24 cellular contexts compared by ENCODE assay signal in genomic region chr1:160553778-160554177, GRCh38. TPM values are rescaled to one million over a fixed set of nuclear protein-coding genes. Genes with fewer than 3 reads are reported as not detected.
DNase-seq lines count a peak whose midpoint lies in the region; ATAC-seq and TF ChIP-seq lines count a peak whose summit lies in the region.
"Had no signal": no experiment of that assay in that cellular context is flagged by ENCODE, and none has a peak within 500 bp of the region (broad histone marks: within the 10 kb centered on the region; RNA-seq: fewer than 3 reads in every experiment).

No MANE protein-coding gene starts in this region.

- peak overlapping the region; percentile 18 for H3K27ac Mint-ChIP-seq in CD8-positive, alpha-beta T cell
- no peak overlapping the region for H3K27ac Mint-ChIP-seq in T-helper 17 cell
- peak overlapping the region in 4 of 6 donors; percentile 15 to 91 (median 55) for H3K27ac Mint-ChIP-seq in naive B cell
- H3K27ac Mint-ChIP-seq: CD4-positive, alpha-beta T cell had no signal

- H3K27ac ChIP-seq in BLaER1, result peak overlapping the region; percentile 23; the same call in 1 of the 2 replicates
- no peak overlapping the region for H3K27ac ChIP-seq in CD8-positive, alpha-beta T cell (ENCODE audit: low read depth, low read length)
- H3K27ac ChIP-seq in esophagus squamous epithelium, result no peak overlapping the region

- H3K36me3 ChIP-seq in BLaER1 (peaks cover 19% of the 10 kb centered on the region), esophagus squamous epithelium (no peaks in the 10 kb centered on the region)
- peaks cover 15% of the 10 kb centered on the region for H3K36me3 ChIP-seq in CD8-positive, alpha-beta T cell (ENCODE audit: insufficient read depth, low read length)

- intact Hi-C loops in CD8-positive, alpha-beta T cell (cut with DNase I, micrococcal nuclease), result loop anchor here in 1 of 2 experiments (5.0 kb wide), 1 partner anchor 34 kb away; no protein-coding TSS in a partner anchor
- intact Hi-C loops in esophagus squamous epithelium (cut with DNase I), result no loop called here

- DNase-seq in CD8-positive, alpha-beta T cell, result no peak
- DNase-seq in T-helper 17 cell (no peak), naive B cell (no peak), NK-92 (lab: John Stamatoyannopoulos, UW; ENCODE audit: unreplicated experiment) (no peak), esophagus squamous epithelium (lab: John Stamatoyannopoulos, UW) (no peak), NCI-H1436 treated with DMSO at 0.1 percent for 48 hours (lab: John Stamatoyannopoulos, UW) (no peak)
- DNase-seq: ACHN; AML-193; CD4-positive, alpha-beta T cell; DND-41; GF-D8; HCEC 1CT; MV-4-11; NCI-H1417 treated with DMSO at 0.1 percent for 48 hours; NCI-H2029; NCI-H2171; NCI-H446; NCI-H69; NK-92 treated with Interleukin-12 subunit alpha and Interleukin-12 subunit beta, amount 100 ng/mL, for 24 hours; OCI-M1; SHP77 treated with DMSO at 0.1 percent for 48 hours had no signal

- no peak for ATAC-seq in CD8-positive, alpha-beta T cell
- ATAC-seq in T-helper 17 cell (no peak), naive B cell (ENCODE audit: low read depth in 2 of 2) (no peak)
- ATAC-seq: SK-N-SH treated with all-trans-retinoic acid at 6 μM for 48 hours had no signal

- no peak for TF ChIP-seq CTCF in CD8-positive, alpha-beta T cell (IDR thresholded peaks at IDR 0.05)
- TF ChIP-seq CTCF in esophagus squamous epithelium (IDR thresholded peaks at IDR 0.05), result no peak

- POLR2A ChIA-PET in CD8-positive, alpha-beta T cell (lab: Charles Lee), result interaction anchor here (1.3 to 1.9 kb wide), 4 partner anchors 10 to 25 kb away, joined by 3 to 5 read pairs (median 4); no protein-coding TSS in a partner anchor

- H4K20me1 ChIP-seq in BLaER1, result no peaks in the 10 kb centered on the region

- no peak overlapping the region for H3K4me3 Mint-ChIP-seq in CD8-positive, alpha-beta T cell
- H3K4me3 Mint-ChIP-seq in T-helper 17 cell (peak overlapping the region; percentile 36), naive B cell (no peak overlapping the region)
- H3K4me3 Mint-ChIP-seq: CD4-positive, alpha-beta T cell had no signal

- WGBS in esophagus squamous epithelium, 2 donors, result 69 to 73% methylated on average over 4 of the region's 4 CpGs

- H3K27me3 ChIP-seq in BLaER1 (no peaks in the 10 kb centered on the region), esophagus squamous epithelium (peaks cover 0 to 8% (median 0%) of the 10 kb centered on the region in 4 donors)
- H3K27me3 ChIP-seq in CD8-positive, alpha-beta T cell (ENCODE audit: insufficient read depth, low read length), result no peaks in the 10 kb centered on the region

- H3K4me1 ChIP-seq in BLaER1 (peaks cover 51% of the 10 kb centered on the region), esophagus squamous epithelium (no peaks in the 10 kb centered on the region)
- peaks cover 12% of the 10 kb centered on the region for H3K4me1 ChIP-seq in CD8-positive, alpha-beta T cell (ENCODE audit: insufficient read depth, low read length)

- H3K27me3 Mint-ChIP-seq in CD8-positive, alpha-beta T cell (ENCODE audit: low read depth), result no peaks in the 10 kb centered on the region
- no peaks in the 10 kb centered on the region for H3K27me3 Mint-ChIP-seq in T-helper 17 cell
- H3K27me3 Mint-ChIP-seq in naive B cell, result no peaks in the 10 kb centered on the region
- H3K27me3 Mint-ChIP-seq: CD4-positive, alpha-beta T cell had no signal

- peaks cover 50% of the 10 kb centered on the region for H3K4me1 Mint-ChIP-seq in CD8-positive, alpha-beta T cell (ENCODE audit: low read depth)
- H3K4me1 Mint-ChIP-seq in T-helper 17 cell (peaks cover 29% of the 10 kb centered on the region), naive B cell (peaks cover 53 to 72% (median 68%) of the 10 kb centered on the region in 3 donors)

- no peaks in the 10 kb centered on the region for H3K9me3 Mint-ChIP-seq in CD8-positive, alpha-beta T cell
- H3K9me3 Mint-ChIP-seq in naive B cell, result peaks cover 0 to 4% (median 0%) of the 10 kb centered on the region in 7 donors
- H3K9me3 Mint-ChIP-seq: CD4-positive, alpha-beta T cell had no signal

- H3K9me3 ChIP-seq in BLaER1, result peaks cover 12% of the 10 kb centered on the region
- no peaks in the 10 kb centered on the region for H3K9me3 ChIP-seq in CD8-positive, alpha-beta T cell (ENCODE audit: low read length)
- H3K9me3 ChIP-seq in T-helper 17 cell (ENCODE audit: control insufficient read depth, low read length, poor library complexity, severe bottlenecking), result no peaks in the 10 kb centered on the region
- no peaks in the 10 kb centered on the region for H3K9me3 ChIP-seq in esophagus squamous epithelium

- CTCF ChIA-PET in CD8-positive, alpha-beta T cell (lab: Charles Lee), result interaction anchor here (0.6 to 20.0 kb wide), 9 partner anchors 10 to 177 kb away, joined by 3 to 232 read pairs (median 4); partner anchors contain the start of gene SLAMF6

- H3K4me3 ChIP-seq in BLaER1, result no peak overlapping the region
- no peak overlapping the region for H3K4me3 ChIP-seq in CD8-positive, alpha-beta T cell (ENCODE audit: low read depth, low read length)
- H3K4me3 ChIP-seq in esophagus squamous epithelium, result no peak overlapping the region

- H3K9ac ChIP-seq in BLaER1, result no peak overlapping the region

- H3K36me3 Mint-ChIP-seq in CD8-positive, alpha-beta T cell, result peaks cover 66% of the 10 kb centered on the region
- H3K36me3 Mint-ChIP-seq in T-helper 17 cell (ENCODE audit: low read depth) (peaks cover 16% of the 10 kb centered on the region), naive B cell (peaks cover 33 to 39% of the 10 kb centered on the region in 2 donors)

- TF ChIP-seq POLR2A in esophagus squamous epithelium (IDR thresholded peaks at IDR 0.05), result no peak

- peak overlapping the region; percentile 36 for H3K4me2 ChIP-seq in BLaER1

RNA-seq across cellular contexts. Expression of gene CD84, which starts 25.5 kb away (rescaled TPM):
- 10 to 100 TPM; 28.3 to 31.7 TPM for total RNA-seq in CD8-positive, alpha-beta T cell
- 10 to 100 TPM; 66.2 to 71.6 TPM for total RNA-seq in T-helper 17 cell
- 10 to 100 TPM in 5 of 6 donors, 1 to 10 TPM in 1; 8.5 to 20.6 (median 13.1) TPM for polyA plus RNA-seq in naive B cell (ENCODE audit: low read depth in 6 of 6)
- 1 to 10 TPM in 3 of 4 donors, under 1 TPM in 1; 0.61 to 9.0 (median 2.4) TPM for total RNA-seq in esophagus squamous epithelium
- total RNA-seq: RPMI7951 had no signal

RNA-seq across cellular contexts. Expression of gene SLAMF6, which starts 30.7 kb away (rescaled TPM):
- total RNA-seq in CD8-positive, alpha-beta T cell, result 1 to 10 TPM; 4.6 to 5.2 TPM
- total RNA-seq in T-helper 17 cell (10 to 100 TPM; 24.8 to 38.0 TPM), esophagus squamous epithelium (1 to 10 TPM; 1.2 to 5.0 (median 1.5) TPM)
- 100 to 1,000 TPM; 164 to 256 (median 194) TPM for polyA plus RNA-seq in naive B cell (ENCODE audit: low read depth in 6 of 6)
- total RNA-seq: RPMI7951 had no signal

Comparison
In these comparisons a context has a peak if more than half of its experiments do, and no peak if none do; other contexts are left out.
1. RNA of gene SLAMF6, which starts 30.7 kb away (total RNA-seq): 24.8 to 38.0 TPM in T-helper 17 cell; 4.6 to 5.2 TPM in CD8-positive, alpha-beta T cell and 1.2 to 5.0 TPM in esophagus squamous epithelium; every median in the first group is over 4 times any median in the second.